In genomic region chr13:66915596-66916185, GRCh38 we compare ENCODE assay signal across 15 cellular contexts.
A peak's percentile ranks its signal among the peaks of the same experiment; 100 is the strongest.
DNase-seq lines count a peak whose midpoint lies in the region; ATAC-seq and TF ChIP-seq lines count a peak whose summit lies in the region.
"Had no signal": no experiment of that assay in that cellular context is flagged by ENCODE, and none has a peak within 500 bp of the region (broad histone marks: within the 10 kb centered on the region; RNA-seq: fewer than 3 reads in every experiment).

No MANE protein-coding gene starts in this region.

- no peaks in the 10 kb centered on the region for H4K20me1 ChIP-seq in smooth muscle cell (ENCODE audit: low read depth)

- H3K4me2 ChIP-seq in smooth muscle cell: peak overlapping the region; percentile 73

- no peak overlapping the region for H3K27ac ChIP-seq in RWPE2 (ENCODE audit: poor library complexity, severe bottlenecking)
- peak overlapping the region; percentile 69 for H3K27ac ChIP-seq in smooth muscle cell (ENCODE audit: low read depth)
- H3K27ac ChIP-seq: 22Rv1, cardiac muscle cell, thoracic aorta had no signal

- H3K4me1 ChIP-seq in RWPE2 (ENCODE audit: insufficient read depth, poor library complexity, severe bottlenecking) (peaks cover 8% of the 10 kb centered on the region), smooth muscle cell (ENCODE audit: low read depth) (peaks cover 10% of the 10 kb centered on the region)

- ATAC-seq in RWPE2 (ENCODE audit: low read depth) (peak; percentile 70; the same call in 1 of the 3 replicates), HG02885 (IDR thresholded peaks at IDR 0.05; ENCODE audit: poor library complexity, unreplicated experiment) (no peak), HG02610 (IDR thresholded peaks at IDR 0.05; ENCODE audit: unreplicated experiment) (no peak)
- ATAC-seq: T-helper 17 cell had no signal

- WGBS in smooth muscle cell (ENCODE audit: low lambda C conversion rate): 6% methylated on average over 1 of the region's 1 CpG

- no peaks in the 10 kb centered on the region for H3K36me3 ChIP-seq in RWPE2 (ENCODE audit: low read depth)
- H3K36me3 ChIP-seq in smooth muscle cell (ENCODE audit: low read depth): no peaks in the 10 kb centered on the region
- H3K36me3 ChIP-seq: cardiac muscle cell, thoracic aorta had no signal

- DNase-seq in DMS153 (lab: John Stamatoyannopoulos, UW) (peak; percentile 15), DMS153 treated with DMSO at 0.1 percent for 48 hours (lab: John Stamatoyannopoulos, UW; ENCODE audit: unreplicated experiment) (no peak), RWPE2 (ENCODE audit: low spot score) (no peak), fibroblast of mammary gland (ENCODE audit: low read depth) (peak; percentile 37), smooth muscle cell (lab: John Stamatoyannopoulos, UW; ENCODE audit: unreplicated experiment) (no peak), KG1 (lab: John Stamatoyannopoulos, UW) (no peak)
- DNase-seq: NCI-H2227 treated with DMSO at 0.1 percent for 48 hours, OCI-M1, small intestine, T-helper 17 cell had no signal

- H3K4me3 ChIP-seq in RWPE2 (ENCODE audit: severe bottlenecking) (no peak overlapping the region), fibroblast of mammary gland (ENCODE audit: control insufficient read depth, low read depth, low read length) (no peak overlapping the region), smooth muscle cell (no peak overlapping the region)
- H3K4me3 ChIP-seq: cardiac muscle cell, thoracic aorta had no signal

- TF ChIP-seq CTCF in RWPE2 (IDR thresholded peaks at IDR 0.05; ENCODE audit: poor library complexity, severe bottlenecking) (no peak), fibroblast of mammary gland (conservative IDR thresholded peaks at IDR 0.05; ENCODE audit: control insufficient read depth, insufficient read depth, low read depth, low read length) (no peak), smooth muscle cell (IDR thresholded peaks at IDR 0.05; ENCODE audit: borderline replicate concordance, insufficient read depth, poor library complexity, severe bottlenecking) (no peak)

- H3F3A ChIP-seq in smooth muscle cell (ENCODE audit: low read depth): peaks cover 4% of the 10 kb centered on the region

- H3K27me3 ChIP-seq in RWPE2 (ENCODE audit: insufficient read depth, poor library complexity, severe bottlenecking): no peaks in the 10 kb centered on the region
- no peaks in the 10 kb centered on the region for H3K27me3 ChIP-seq in smooth muscle cell (ENCODE audit: low read depth)
- H3K27me3 ChIP-seq: cardiac muscle cell had no signal

- H3K9me3 ChIP-seq in RWPE2 (ENCODE audit: severe bottlenecking): no peaks in the 10 kb centered on the region
- no peaks in the 10 kb centered on the region for H3K9me3 ChIP-seq in smooth muscle cell (replicated peaks; ENCODE audit: low read depth)
- H3K9me3 ChIP-seq: thoracic aorta had no signal

- H3K79me2 ChIP-seq in smooth muscle cell (ENCODE audit: low read depth): no peaks in the 10 kb centered on the region

- H3K9ac ChIP-seq in smooth muscle cell (ENCODE audit: low read depth): peak overlapping the region; percentile 23

- peak overlapping the region; percentile 69 for H2AFZ ChIP-seq in smooth muscle cell (ENCODE audit: low read depth)

Comparison
In these comparisons a context has a peak if more than half of its experiments do, and no peak if none do; other contexts are left out.
1. DNase-seq: peak in DMS153 (single experiment) and fibroblast of mammary gland (single experiment); none in DMS153 treated with DMSO at 0.1 percent for 48 hours (single experiment), RWPE2 (single experiment), smooth muscle cell (single experiment) and KG1 (single experiment).